In the genomic region with DNA sequence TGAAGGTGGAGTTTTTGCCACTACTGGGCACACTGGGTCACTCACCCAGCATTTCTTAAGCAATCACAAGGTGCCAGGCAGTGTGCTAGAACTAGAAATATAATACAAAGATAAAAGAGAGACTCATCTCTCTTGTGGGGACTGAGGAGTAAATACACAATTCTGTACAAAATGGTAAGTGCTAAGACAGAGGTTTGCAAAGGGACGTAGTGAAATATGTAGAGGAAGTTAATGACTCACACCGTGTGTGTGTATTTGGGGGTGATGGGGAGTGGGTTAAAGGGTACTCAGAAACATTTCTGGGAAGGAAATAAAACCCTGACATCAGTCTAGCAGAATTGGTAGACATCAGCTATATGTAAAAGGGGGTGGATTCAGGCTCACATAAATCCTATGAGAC, we compare ENCODE assay signal across 27 cellular contexts.
"Had no signal": no experiment of that assay in that cellular context is flagged by ENCODE, and none has a peak within 500 bp of the region (broad histone marks: within the 10 kb centered on the region; RNA-seq: fewer than 3 reads in every experiment).

No MANE protein-coding gene starts in this region.

- H3K9me3 Mint-ChIP-seq: natural killer cell; nephron; neural progenitor cell; stimulated activated effector memory CD8-positive, alpha-beta T cell treated with anti-CD3 and anti-CD28 coated beads, Interleukin-12 subunit alpha, Interleukin-12 subunit beta, amount 100 ng/mL, for 72 hours; stimulated activated naive B cell treated with anti-CD40 and anti-IgM and Interleukin-4, amounts not matched to agents 10 μg/mL and 1 μg/mL and 100 μg/mL, for 72 hours; stimulated activated naive CD8-positive, alpha-beta T cell treated with anti-CD3 and anti-CD28 coated beads, Interleukin-15, Interleukin-2, amounts not matched to agents 100 ng/mL and 50 ng/mL, for 24 hours had no signal

- H3K9me3 ChIP-seq: ovary, psoas muscle, right lobe of liver, sigmoid colon, stomach, thoracic aorta, thyroid gland, tibial nerve, upper lobe of right lung, uterus had no signal

- H3K27ac Mint-ChIP-seq: natural killer cell; nephron; neural progenitor cell; progenitor cell of endocrine pancreas; stimulated activated effector memory CD8-positive, alpha-beta T cell treated with anti-CD3 and anti-CD28 coated beads, Interleukin-12 subunit alpha, Interleukin-12 subunit beta, amount 100 ng/mL, for 72 hours; stimulated activated naive B cell treated with anti-CD40 and anti-IgM and Interleukin-4, amounts not matched to agents 10 μg/mL and 1 μg/mL and 100 μg/mL, for 72 hours; stimulated activated naive CD8-positive, alpha-beta T cell treated with anti-CD3 and anti-CD28 coated beads, Interleukin-15, Interleukin-2, amounts not matched to agents 100 ng/mL and 50 ng/mL, for 24 hours had no signal

- H3K4me1 Mint-ChIP-seq: natural killer cell; stimulated activated effector memory CD8-positive, alpha-beta T cell treated with anti-CD3 and anti-CD28 coated beads, Interleukin-12 subunit alpha, Interleukin-12 subunit beta, amount 100 ng/mL, for 72 hours; stimulated activated naive B cell treated with anti-CD40 and anti-IgM and Interleukin-4, amounts not matched to agents 10 μg/mL and 1 μg/mL and 100 μg/mL, for 72 hours had no signal

- DNase-seq: natural killer cell; occipital lobe; ovary; posterior cingulate gyrus; psoas muscle; right cardiac atrium; right lobe of liver; sigmoid colon; small intestine; stimulated activated CD4-positive, alpha-beta T cell treated with anti-CD3 and anti-CD28 coated beads, Interleukin-15, amount 100 ng/mL, for 24 hours; stimulated activated CD4-positive, alpha-beta T cell treated with anti-CD3 and anti-CD28 coated beads, Interleukin-2, amount 100 ng/mL, for 24 hours; stimulated activated CD4-positive, alpha-beta T cell treated with anti-CD3 and anti-CD28 coated beads, Interleukin-2, amount 100 ng/mL, for 48 hours; stimulated activated CD4-positive, alpha-beta T cell treated with anti-CD3 and anti-CD28 coated beads, Interleukin-4, amount 100 ng/mL, for 24 hours; stimulated activated naive B cell treated with anti-CD40 and anti-IgM and Interleukin-4, amounts not matched to agents 10 μg/mL and 1 μg/mL and 100 μg/mL, for 72 hours; stimulated activated naive CD4-positive, alpha-beta T cell treated with Interleukin-2 at 50 U/mL for 16 hours; stomach; thyroid gland; trophoblast cell; upper lobe of right lung; uterus had no signal

- H3K4me3 Mint-ChIP-seq: natural killer cell; nephron; neural progenitor cell; stimulated activated effector memory CD8-positive, alpha-beta T cell treated with anti-CD3 and anti-CD28 coated beads, Interleukin-12 subunit alpha, Interleukin-12 subunit beta, amount 100 ng/mL, for 72 hours; stimulated activated naive B cell treated with anti-CD40 and anti-IgM and Interleukin-4, amounts not matched to agents 10 μg/mL and 1 μg/mL and 100 μg/mL, for 72 hours; stimulated activated naive CD8-positive, alpha-beta T cell treated with anti-CD3 and anti-CD28 coated beads, Interleukin-15, Interleukin-2, amounts not matched to agents 100 ng/mL and 50 ng/mL, for 24 hours had no signal

- H3K36me3 Mint-ChIP-seq: natural killer cell; neural progenitor cell; stimulated activated effector memory CD8-positive, alpha-beta T cell treated with anti-CD3 and anti-CD28 coated beads, Interleukin-12 subunit alpha, Interleukin-12 subunit beta, amount 100 ng/mL, for 72 hours; stimulated activated naive B cell treated with anti-CD40 and anti-IgM and Interleukin-4, amounts not matched to agents 10 μg/mL and 1 μg/mL and 100 μg/mL, for 72 hours had no signal

- ATAC-seq: natural killer cell; psoas muscle; right cardiac atrium; right lobe of liver; stimulated activated effector memory CD8-positive, alpha-beta T cell treated with anti-CD3 and anti-CD28 coated beads, Interleukin-12 subunit alpha, Interleukin-12 subunit beta, amount 100 ng/mL, for 72 hours; stimulated activated naive B cell treated with anti-CD40 and anti-IgM and Interleukin-4, amounts not matched to agents 10 μg/mL and 1 μg/mL and 100 μg/mL, for 72 hours; upper lobe of right lung had no signal
